ENCODE assay signal across 19 cellular contexts in genomic region chr18:76522551-76522950, GRCh38. TPM values are rescaled to one million over a fixed set of nuclear protein-coding genes. Genes with fewer than 3 reads are reported as not detected.
DNase-seq lines count a peak whose midpoint lies in the region; ATAC-seq, FAIRE-seq and TF ChIP-seq lines count a peak whose summit lies in the region.
"Had no signal": no experiment of that assay in that cellular context is flagged by ENCODE, and none has a peak within 500 bp of the region (broad histone marks: within the 10 kb centered on the region; RNA-seq: fewer than 3 reads in every experiment).

No MANE protein-coding gene starts in this region.

- H3K14ac ChIP-seq in neuronal stem cell (ENCODE audit: low read length) = no peak overlapping the region

- no peak for ATAC-seq in activated CD8-positive, alpha-beta T cell treated with anti-CD3 and anti-CD28 coated beads for 36 hours
- ATAC-seq in activated CD8-positive, alpha-beta T cell treated with anti-CD3 and anti-CD28 coated beads, Interleukin-2, amount 10 ng/mL, durations not matched to agents 7 days and 5 days = no peak
- no peak for ATAC-seq in K562
- no peak for ATAC-seq in stimulated activated effector memory CD8-positive, alpha-beta T cell treated with anti-CD3 and anti-CD28 coated beads, Interleukin-12 subunit alpha, Interleukin-12 subunit beta, amount 100 ng/mL, for 72 hours
- no peak for ATAC-seq in HG02852 (IDR thresholded peaks at IDR 0.05; ENCODE audit: unreplicated experiment)
- ATAC-seq: GM12878, HepG2 had no signal

- intact Hi-C loops in activated CD8-positive, alpha-beta T cell treated with anti-CD3 and anti-CD28 coated beads for 36 hours (cut with micrococcal nuclease) = no loop called here
- intact Hi-C loops in K562 (cut with micrococcal nuclease) = no loop called here
- intact Hi-C loops in vagina (cut with DNase I) = no loop called here

- no peak overlapping the region for H3K9ac ChIP-seq in K562 (ENCODE audit: insufficient read depth in 1 of 2, low read depth in 2 of 2, low read length in 2 of 2)
- no peak overlapping the region for H3K9ac ChIP-seq in neuronal stem cell (ENCODE audit: low read depth, low read length, poor library complexity)
- H3K9ac ChIP-seq: GM23248, SK-N-SH had no signal

- no peak for FAIRE-seq in K562 (lab: Jason Lieb, UNC)
- FAIRE-seq: GM12878, HepG2 had no signal

- no TSS peak for BruUV-seq in K562 (replicated peaks; lab: Mats Ljungman, UMichigan)

- 0 out of 2 replicates have a peak, but pooled peaks cover 3% of the 10 kb centered on the region for H4K20me1 ChIP-seq in K562 (replicated peaks; ENCODE audit: control insufficient read depth, insufficient read depth, low read length)

- no peak overlapping the region for H3K27ac Mint-ChIP-seq in activated CD8-positive, alpha-beta T cell treated with anti-CD3 and anti-CD28 coated beads for 36 hours
- no peak overlapping the region for H3K27ac Mint-ChIP-seq in activated CD8-positive, alpha-beta T cell treated with anti-CD3 and anti-CD28 coated beads, Interleukin-2, amount 10 ng/mL, durations not matched to agents 7 days and 5 days
- no peak overlapping the region for H3K27ac Mint-ChIP-seq in stimulated activated effector memory CD8-positive, alpha-beta T cell treated with anti-CD3 and anti-CD28 coated beads, Interleukin-12 subunit alpha, Interleukin-12 subunit beta, amount 100 ng/mL, for 72 hours

- TF ChIP-seq EP300 in K562 (IDR thresholded peaks at IDR 0.05; ENCODE audit: low read length) = no peak

- no peak overlapping the region for H2BK120ac ChIP-seq in neuronal stem cell (ENCODE audit: low read depth, low read length)

- H2BK5ac ChIP-seq in neuronal stem cell (ENCODE audit: low read length) = no peak overlapping the region

- H3K27me3 Mint-ChIP-seq in activated CD8-positive, alpha-beta T cell treated with anti-CD3 and anti-CD28 coated beads for 36 hours = peaks cover 48% of the 10 kb centered on the region
- H3K27me3 Mint-ChIP-seq in activated CD8-positive, alpha-beta T cell treated with anti-CD3 and anti-CD28 coated beads, Interleukin-2, amount 10 ng/mL, durations not matched to agents 7 days and 5 days (ENCODE audit: low read depth) = peaks cover 38% of the 10 kb centered on the region

- in situ Hi-C loops in K562 (cut with MboI) = no loop called here

- no peak overlapping the region for H2BK15ac ChIP-seq in neuronal stem cell (ENCODE audit: low read length)

- H4K8ac ChIP-seq in neuronal stem cell (ENCODE audit: low read depth, low read length) = no peak overlapping the region

- H3K9me3 ChIP-seq in K562 (replicated peaks; ENCODE audit: control insufficient read depth, insufficient read depth, low read depth, low read length) (no peaks in the 10 kb centered on the region), neuronal stem cell (replicated peaks in 1 of 2; ENCODE audit: control insufficient read depth in 2 of 2, insufficient read depth in 1 of 2, low read depth in 1 of 2, low read length in 2 of 2) (no peaks in the 10 kb centered on the region), vagina (no peaks in the 10 kb centered on the region)
- H3K9me3 ChIP-seq: Caco-2, SK-N-SH had no signal

- H3K27me3 ChIP-seq in K562 (ENCODE audit: control insufficient read depth in 2 of 2, insufficient read depth in 2 of 2, low read length in 2 of 2) (peaks cover 0 to 11% of the 10 kb centered on the region in 2 experiments; a peak in 1 of 5 replicates), neuronal stem cell (ENCODE audit: control insufficient read depth in 3 of 3, insufficient read depth in 3 of 3, low read depth in 1 of 3, low read length in 3 of 3) (no peaks in the 10 kb centered on the region), vagina (no peaks in the 10 kb centered on the region)

- POLR2A ChIA-PET in activated CD8-positive, alpha-beta T cell treated with anti-CD3 and anti-CD28 coated beads for 36 hours (lab: Charles Lee) = no interaction called here
- POLR2A ChIA-PET in activated CD8-positive, alpha-beta T cell treated with anti-CD3 and anti-CD28 coated beads, Interleukin-2, amount 10 ng/mL, durations not matched to agents 7 days and 5 days (lab: Charles Lee) = no interaction called here
- POLR2A ChIA-PET in K562 (lab: Yijun Ruan, JAX) = no interaction called here

- no peaks in the 10 kb centered on the region for H3K79me1 ChIP-seq in neuronal stem cell (ENCODE audit: low read depth, low read length)

- no peak overlapping the region for H3K23ac ChIP-seq in neuronal stem cell (ENCODE audit: low read depth, low read length, poor library complexity)

- no peak overlapping the region for H3K18ac ChIP-seq in neuronal stem cell (ENCODE audit: low read length)

- CTCF ChIA-PET in activated CD8-positive, alpha-beta T cell treated with anti-CD3 and anti-CD28 coated beads for 36 hours (lab: Charles Lee) = no interaction called here
- CTCF ChIA-PET in activated CD8-positive, alpha-beta T cell treated with anti-CD3 and anti-CD28 coated beads, Interleukin-2, amount 10 ng/mL, durations not matched to agents 7 days and 5 days (lab: Charles Lee) = no interaction called here
- CTCF ChIA-PET in K562 (lab: Yijun Ruan, JAX; ENCODE audit: low intra/inter-chr PET ratio) = no interaction called here

- no peak overlapping the region for H2BK12ac ChIP-seq in neuronal stem cell (ENCODE audit: low read length)

- no peak overlapping the region for H2AK5ac ChIP-seq in neuronal stem cell (ENCODE audit: low read depth, low read length)

- H3K27ac ChIP-seq in K562 (ENCODE audit: extremely low read depth, low read depth, low read length) (no peak overlapping the region), neuronal stem cell (replicated peaks; ENCODE audit: low read length) (no peak overlapping the region), vagina (peak overlapping the region; percentile 91)
- H3K27ac ChIP-seq: C4-2B, GM23248, PC-9 had no signal

- H3K4me2 ChIP-seq in K562 (ENCODE audit: insufficient read depth, low read length) = no peak overlapping the region
- no peak overlapping the region for H3K4me2 ChIP-seq in neuronal stem cell (ENCODE audit: insufficient read depth, low read length, poor library complexity, severe bottlenecking)
- H3K4me2 ChIP-seq: PC-9, SK-N-SH had no signal

- H4K91ac ChIP-seq in neuronal stem cell (ENCODE audit: low read depth, low read length, poor library complexity) = no peak overlapping the region

- no peak overlapping the region for H2AFZ ChIP-seq in K562 (ENCODE audit: low read depth, low read length)
- peak overlapping the region; percentile 93 for H2AFZ ChIP-seq in neuronal stem cell (ENCODE audit: low read length)
- H2AFZ ChIP-seq: GM23248, PC-9 had no signal

- H3K4me3 ChIP-seq in K562 (no peak overlapping the region), neuronal stem cell (ENCODE audit: low read length in 2 of 2) (no peak overlapping the region), vagina (peak overlapping the region; percentile 10 to 27)
- H3K4me3 ChIP-seq: GM12878, GM23248, PC-9 had no signal

- H3K36me3 Mint-ChIP-seq in activated CD8-positive, alpha-beta T cell treated with anti-CD3 and anti-CD28 coated beads for 36 hours (ENCODE audit: low read depth) = no peaks in the 10 kb centered on the region
- no peaks in the 10 kb centered on the region for H3K36me3 Mint-ChIP-seq in activated CD8-positive, alpha-beta T cell treated with anti-CD3 and anti-CD28 coated beads, Interleukin-2, amount 10 ng/mL, durations not matched to agents 7 days and 5 days (ENCODE audit: low read depth)
- no peaks in the 10 kb centered on the region for H3K36me3 Mint-ChIP-seq in stimulated activated effector memory CD8-positive, alpha-beta T cell treated with anti-CD3 and anti-CD28 coated beads, Interleukin-12 subunit alpha, Interleukin-12 subunit beta, amount 100 ng/mL, for 72 hours

- no peak overlapping the region for H3K4me3 Mint-ChIP-seq in activated CD8-positive, alpha-beta T cell treated with anti-CD3 and anti-CD28 coated beads for 36 hours
- no peak overlapping the region for H3K4me3 Mint-ChIP-seq in activated CD8-positive, alpha-beta T cell treated with anti-CD3 and anti-CD28 coated beads, Interleukin-2, amount 10 ng/mL, durations not matched to agents 7 days and 5 days
- no peak overlapping the region for H3K4me3 Mint-ChIP-seq in stimulated activated effector memory CD8-positive, alpha-beta T cell treated with anti-CD3 and anti-CD28 coated beads, Interleukin-12 subunit alpha, Interleukin-12 subunit beta, amount 100 ng/mL, for 72 hours

- H3K4ac ChIP-seq in neuronal stem cell (ENCODE audit: low read length) = no peak overlapping the region

- H3K4me1 ChIP-seq in K562 (replicated peaks in 1 of 2; ENCODE audit: control insufficient read depth in 2 of 2, insufficient read depth in 2 of 2, low read length in 2 of 2) = no peaks in the 10 kb centered on the region
- peaks cover 15 to 37% of the 10 kb centered on the region in 2 donors for H3K4me1 ChIP-seq in neuronal stem cell (ENCODE audit: control insufficient read depth in 2 of 2, insufficient read depth in 1 of 2, low read depth in 1 of 2, low read length in 2 of 2)
- H3K4me1 ChIP-seq in vagina = peaks cover under 1% of the 10 kb centered on the region
- H3K4me1 ChIP-seq: Caco-2 had no signal

- TF ChIP-seq RAD21 in K562 (CRISPR knock-in tag; conservative IDR thresholded peaks at IDR 0.05 in 1 of 2, IDR thresholded peaks at IDR 0.05 in 1 of 2) = no peak

- H3K4me1 Mint-ChIP-seq in activated CD8-positive, alpha-beta T cell treated with anti-CD3 and anti-CD28 coated beads for 36 hours (ENCODE audit: low read depth) = peaks cover 8% of the 10 kb centered on the region
- peaks cover 6% of the 10 kb centered on the region for H3K4me1 Mint-ChIP-seq in activated CD8-positive, alpha-beta T cell treated with anti-CD3 and anti-CD28 coated beads, Interleukin-2, amount 10 ng/mL, durations not matched to agents 7 days and 5 days (ENCODE audit: low read depth)
- peaks cover 14% of the 10 kb centered on the region for H3K4me1 Mint-ChIP-seq in stimulated activated effector memory CD8-positive, alpha-beta T cell treated with anti-CD3 and anti-CD28 coated beads, Interleukin-12 subunit alpha, Interleukin-12 subunit beta, amount 100 ng/mL, for 72 hours

- H3K9me1 ChIP-seq in K562 (ENCODE audit: control insufficient read depth, insufficient read depth, low read length) = no peaks in the 10 kb centered on the region

- no peaks in the 10 kb centered on the region for H3K9me3 Mint-ChIP-seq in activated CD8-positive, alpha-beta T cell treated with anti-CD3 and anti-CD28 coated beads for 36 hours
- H3K9me3 Mint-ChIP-seq in activated CD8-positive, alpha-beta T cell treated with anti-CD3 and anti-CD28 coated beads, Interleukin-2, amount 10 ng/mL, durations not matched to agents 7 days and 5 days (ENCODE audit: insufficient read depth) = no peaks in the 10 kb centered on the region
- H3K9me3 Mint-ChIP-seq in stimulated activated effector memory CD8-positive, alpha-beta T cell treated with anti-CD3 and anti-CD28 coated beads, Interleukin-12 subunit alpha, Interleukin-12 subunit beta, amount 100 ng/mL, for 72 hours = no peaks in the 10 kb centered on the region

- H3K36me3 ChIP-seq in K562 (ENCODE audit: control insufficient read depth, insufficient read depth, low read length) = no peaks in the 10 kb centered on the region
- H3K36me3 ChIP-seq in neuronal stem cell (replicated peaks in 1 of 2; ENCODE audit: control insufficient read depth in 2 of 2, insufficient read depth in 2 of 2, low read length in 2 of 2) = no peaks in the 10 kb centered on the region
- H3K36me3 ChIP-seq in vagina = no peaks in the 10 kb centered on the region

- TF ChIP-seq POLR2A in K562 (conservative IDR thresholded peaks at IDR 0.05) = no peak
- no peak for TF ChIP-seq POLR2A in vagina (IDR thresholded peaks at IDR 0.05)

- H3K79me2 ChIP-seq in K562 (ENCODE audit: control insufficient read depth, insufficient read depth, low read length) = no peaks in the 10 kb centered on the region

- no peak for DNase-seq in activated CD8-positive, alpha-beta T cell treated with anti-CD3 and anti-CD28 coated beads for 36 hours
- DNase-seq in activated CD8-positive, alpha-beta T cell treated with anti-CD3 and anti-CD28 coated beads, Interleukin-2, amount 10 ng/mL, durations not matched to agents 7 days and 5 days = no peak
- DNase-seq in K562 (ENCODE audit: extremely low read depth in 1 of 4, low spot score in 3 of 4) (no peak), neuronal stem cell (ENCODE audit: low spot score) (no peak), vagina (ENCODE audit: extremely low spot score in 2 of 2) (no peak), SIG-M5 (lab: John Stamatoyannopoulos, UW) (no peak)
- DNase-seq in stimulated activated effector memory CD8-positive, alpha-beta T cell treated with anti-CD3 and anti-CD28 coated beads, Interleukin-12 subunit alpha, Interleukin-12 subunit beta, amount 100 ng/mL, for 72 hours (ENCODE audit: low spot score in 2 of 2) = no peak
- DNase-seq: Caco-2, GM23248, Kasumi-1, NCI-H1105 treated with DMSO at 0.1 percent for 48 hours, NCI-H187, NCI-H69, PC-9, SK-N-SH had no signal

- WGBS in K562 (ENCODE audit: insufficient coverage, low coverage, missing lambda C conversion rate) = 0% methylated on average over 1 of the region's 1 CpG
- no CpG with 5 or more reads among the region's 1 CpG for WGBS in neuronal stem cell (ENCODE audit: extremely low coverage in 2 of 2, insufficient read length in 2 of 2, insufficient replicate concordance in 1 of 2), 2 donors

- TF ChIP-seq CTCF in activated CD8-positive, alpha-beta T cell treated with anti-CD3 and anti-CD28 coated beads for 36 hours (IDR thresholded peaks at IDR 0.05) = peak; percentile 44
- TF ChIP-seq CTCF in K562 (IDR thresholded peaks at IDR 0.05 in 2 of 3, conservative IDR thresholded peaks at IDR 0.05 in 1 of 3; ENCODE audit: insufficient read depth in 2 of 3, low read depth in 1 of 3, low read length in 3 of 3) (no peak), vagina (IDR thresholded peaks at IDR 0.05) (no peak)

RNA-seq across cellular contexts. Expression of gene ZNF516, which starts 27.5 kb away (rescaled TPM):
- 10 to 100 TPM in 1 of 2 experiments, 1 to 10 TPM in 1; 7.0 to 10.5 TPM for total RNA-seq in activated CD8-positive, alpha-beta T cell treated with anti-CD3 and anti-CD28 coated beads for 36 hours
- 1 to 10 TPM; 2.5 to 3.3 TPM for total RNA-seq in activated CD8-positive, alpha-beta T cell treated with anti-CD3 and anti-CD28 coated beads, Interleukin-2, amount 10 ng/mL, durations not matched to agents 7 days and 5 days
- 0.11 and 0.21 TPM in 2 replicates for total RNA-seq in K562 (2011; cell fraction: chromatin; rRNA removed; ENCODE audit: low replicate concordance)
- total RNA-seq in K562 (2011; cell fraction: nucleolus; rRNA removed) = 0.13 and 0.50 TPM in 2 replicates
- 0.15 and 0.23 TPM in 2 replicates for total RNA-seq in K562 (2011; cell fraction: nucleoplasm; rRNA removed)
- total RNA-seq in K562 (2014; rRNA removed) (0.04 and 0.05 TPM in 2 replicates), K562 (2014; rRNA removed; fragmentation: Illumina TruSeq; extraction: Trizol) (0.03 TPM in 1 of 2 replicates, not detected in the other), K562 (2015; rRNA removed; fragmentation: Illumina TruSeq; extraction: Trizol) (0.04 TPM in 2 replicates), K562 (2021) (0.20 and 0.56 TPM in 2 replicates), vagina (46.4 TPM)
- polyA plus RNA-seq in K562 (2011; rRNA removed) (0.11 TPM in 1 of 2 replicates, not detected in the other), K562 (2014; fragmentation: Illumina TruSeq; extraction: Trizol) (0.07 TPM in 1 of 2 replicates, not detected in the other), K562 (2014; fragmentation: Nextera tagmentation; extraction: Ambion mirVana) (not detected), K562 (2014; rRNA removed) (0.05 and 0.09 TPM in 2 replicates)
- 0.01 and 0.82 TPM in 2 replicates for polyA plus RNA-seq in K562 (2011; cell fraction: cytosol; rRNA removed)
- polyA plus RNA-seq in K562 (2011; cell fraction: nucleus; rRNA removed) = 0.03 and 0.31 TPM in 2 replicates
- polyA plus RNA-seq in K562 (2012) = 0.09 and 0.40 TPM in 2 replicates
- 0.14 TPM in 1 of 2 replicates, not detected in the other for polyA minus RNA-seq in K562 (2011; rRNA and poly(A)+ RNA removed)
- 0.10 and 0.18 TPM in 2 replicates for polyA minus RNA-seq in K562 (2011; cell fraction: cytosol; rRNA and poly(A)+ RNA removed)
- polyA minus RNA-seq in K562 (2011; cell fraction: nucleus; rRNA and poly(A)+ RNA removed) = 0.11 and 0.27 TPM in 2 replicates
- 40.4 TPM for polyA plus RNA-seq in neuronal stem cell (2013, experiment 1 of 2)
- 42.5 TPM for polyA plus RNA-seq in neuronal stem cell (2013, experiment 2 of 2)

Comparison
In these comparisons a context has a peak if more than half of its experiments do, and no peak if none do; other contexts are left out.
1. H3K4me3 ChIP-seq: peak in vagina (2 of 2); none in K562 (single experiment) and neuronal stem cell (0 of 2).